15 cellular contexts compared by ENCODE assay signal in the genomic region with DNA sequence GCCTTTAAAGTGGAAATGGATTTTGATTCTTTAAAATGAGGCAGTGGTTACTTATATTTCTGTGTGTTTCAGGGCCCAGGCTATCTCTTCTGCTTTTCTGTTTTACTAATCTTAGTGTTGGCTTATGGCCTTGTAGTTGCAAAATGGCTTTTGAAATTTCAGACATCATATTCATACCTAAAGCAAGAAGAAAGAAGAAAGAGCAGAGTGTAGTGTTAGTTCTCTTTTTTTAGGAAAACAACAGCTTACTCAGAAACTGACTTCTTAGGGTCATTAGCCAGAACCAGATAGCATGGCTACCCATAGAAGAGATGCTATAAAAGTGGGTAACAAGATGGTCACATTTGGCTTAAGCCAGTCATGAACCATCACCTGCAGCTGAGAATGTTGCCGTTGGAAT. TPM values are rescaled to one million over a fixed set of nuclear protein-coding genes. Genes with fewer than 3 reads are reported as not detected.
DNase-seq lines count a peak whose midpoint lies in the region; ATAC-seq and TF ChIP-seq lines count a peak whose summit lies in the region.
"Had no signal": no experiment of that assay in that cellular context is flagged by ENCODE, and none has a peak within 500 bp of the region (broad histone marks: within the 10 kb centered on the region; RNA-seq: fewer than 3 reads in every experiment).

No MANE protein-coding gene starts in this region.

- peak in 1 of 2 experiments; percentile 30 for DNase-seq in HL-60 (ENCODE audit: low read depth in 1 of 2, low spot score in 1 of 2)
- peak; percentile 20 for DNase-seq in fibroblast of peridontal ligament (ENCODE audit: extremely low read depth)
- DNase-seq in stomach: no peak
- DNase-seq in T-helper 1 cell: no peak
- no peak for DNase-seq in epidermal melanocyte (ENCODE audit: insufficient read length, low spot score)
- DNase-seq in OCI-M2 (lab: John Stamatoyannopoulos, UW; ENCODE audit: unreplicated experiment): no peak
- DNase-seq: activated T-cell treated with anti-CD3 and anti-CD28 coated beads, Interleukin-2, amount 50 U/mL, for 48 hours; amniotic stem cell; heart left ventricle; NCI-H1417; NCI-H510A; substantia nigra had no signal

- peaks cover 0 to 20% (median 6%) of the 10 kb centered on the region in 4 donors for H3K4me1 ChIP-seq in stomach
- H3K4me1 ChIP-seq: parathyroid adenoma had no signal

- no peaks in the 10 kb centered on the region for H3K9me3 ChIP-seq in stomach
- H3K9me3 ChIP-seq: heart left ventricle had no signal

- ATAC-seq in GM18511 (IDR thresholded peaks at IDR 0.05; ENCODE audit: unreplicated experiment): peak; percentile 52
- peak; percentile 22 for ATAC-seq in HG02588 (IDR thresholded peaks at IDR 0.05; ENCODE audit: unreplicated experiment)

- intact Hi-C loops in stomach (cut with DNase I; ENCODE audit: low total_unique reads): no loop called here

- H3K27ac ChIP-seq in HL-60 (replicated peaks) (peak overlapping the region; percentile 68), stomach (peak overlapping the region in 1 of 5 donors; percentile 12)
- H3K27ac ChIP-seq: parathyroid adenoma had no signal

- TF ChIP-seq CTCF in HL-60 (IDR thresholded peaks at IDR 0.05; ENCODE audit: insufficient read depth, low read length) (no peak), stomach (IDR thresholded peaks at IDR 0.05) (no peak)

- H3K4me3 ChIP-seq in HL-60 (replicated peaks; ENCODE audit: insufficient read depth, low read length) (no peak overlapping the region), stomach (no peak overlapping the region)
- H3K4me3 ChIP-seq: heart left ventricle had no signal

- no peak for TF ChIP-seq EP300 in stomach (IDR thresholded peaks at IDR 0.05)

- no peak for TF ChIP-seq POLR2A in stomach (IDR thresholded peaks at IDR 0.05)

- peaks cover 0 to 62% (median 30%) of the 10 kb centered on the region in 4 donors for H3K36me3 ChIP-seq in stomach

- 61 to 84% (median 79%) methylated on average over 1 of the region's 1 CpG for WGBS in stomach, 5 donors

- H3K27me3 ChIP-seq in HL-60 (ENCODE audit: insufficient read depth, poor library complexity, severe bottlenecking) (no peaks in the 10 kb centered on the region), stomach (no peaks in the 10 kb centered on the region)
- H3K27me3 ChIP-seq: heart left ventricle had no signal

RNA-seq across cellular contexts. Expression of a gene that starts 20.9 kb away (rescaled TPM):
- total RNA-seq in stomach: 100 to 1,000 TPM in 1 of 5 donors, 10 to 100 TPM in 1, 1 to 10 TPM in 3; 5.7 to 132 (median 8.3) TPM
- 1 to 10 TPM; 3.1 to 5.0 (median 3.2) TPM for polyA plus RNA-seq in stomach

RNA-seq across cellular contexts. Expression of a gene that starts 36.0 kb away (rescaled TPM):
- total RNA-seq in stomach: 10 to 100 TPM in 4 of 5 donors, 1 to 10 TPM in 1; 9.3 to 28.1 (median 11.6) TPM
- polyA plus RNA-seq in stomach: 10 to 100 TPM in 1 of 3 donors, 1 to 10 TPM in 2; 6.5 to 12.8 (median 9.7) TPM
